Comparison of ENCODE assay signal across 8 cellular contexts in genomic region chr10:122051609-122052385, GRCh38.
DNase-seq lines count a peak whose midpoint lies in the region; ATAC-seq and TF ChIP-seq lines count a peak whose summit lies in the region.

No MANE protein-coding gene starts in this region.

- peak; percentile 44 for TF ChIP-seq CTCF in mucosa of descending colon (IDR thresholded peaks at IDR 0.05)

- ATAC-seq in mucosa of descending colon (peak; percentile 64), HG03095 (IDR thresholded peaks at IDR 0.05; ENCODE audit: unreplicated experiment) (no peak), GM21515 (IDR thresholded peaks at IDR 0.05; ENCODE audit: unreplicated experiment) (no peak), HG02870 (IDR thresholded peaks at IDR 0.05; ENCODE audit: unreplicated experiment) (no peak)

- peak; percentile 86 for DNase-seq in Caki2 (ENCODE audit: low read depth)
- peak; percentile 38 for DNase-seq in MV-4-11 (lab: John Stamatoyannopoulos, UW)
- peak in 2 of 3 donors; percentile 68 to 85 for DNase-seq in mucosa of descending colon
- no peak for DNase-seq in activated naive CD4-positive, alpha-beta T cell treated with anti-CD3 and anti-CD28 coated beads, Interleukin-2, amount 10 ng/mL, durations not matched to agents 7 days and 5 days

- H3K9me3 Mint-ChIP-seq in activated naive CD4-positive, alpha-beta T cell treated with anti-CD3 and anti-CD28 coated beads, Interleukin-2, amount 10 ng/mL, durations not matched to agents 7 days and 5 days = peaks cover 2% of the 10 kb centered on the region

- H3K36me3 ChIP-seq in ectodermal cell (ENCODE audit: control insufficient read depth, insufficient read depth, low read length) (no peaks in the 10 kb centered on the region), mucosa of descending colon (ENCODE audit: low read depth) (no peaks in the 10 kb centered on the region)

- WGBS in ectodermal cell, 2 experiments = 85 to 88% methylated on average over 2 of the region's 2 CpGs

- H3K27ac Mint-ChIP-seq in activated naive CD4-positive, alpha-beta T cell treated with anti-CD3 and anti-CD28 coated beads, Interleukin-2, amount 10 ng/mL, durations not matched to agents 7 days and 5 days = no peak overlapping the region

- H3K4me3 ChIP-seq in ectodermal cell (ENCODE audit: insufficient read depth, low read depth, low read length) (no peak overlapping the region), mucosa of descending colon (no peak overlapping the region)

- intact Hi-C loops in mucosa of descending colon (cut with DNase I, micrococcal nuclease) = loop anchor here in 1 of 2 donors (10.0 kb wide), 1 partner anchor 63 kb away; no protein-coding TSS in a partner anchor

- H3K4me1 ChIP-seq in ectodermal cell (ENCODE audit: control insufficient read depth, insufficient read depth, low read length) (peaks cover 8% of the 10 kb centered on the region), mucosa of descending colon (ENCODE audit: low read depth) (peaks cover 6% of the 10 kb centered on the region)

- H3K9me3 ChIP-seq in ectodermal cell (ENCODE audit: control insufficient read depth, low read length) (no peaks in the 10 kb centered on the region), mucosa of descending colon (no peaks in the 10 kb centered on the region)

- H3K36me3 Mint-ChIP-seq in activated naive CD4-positive, alpha-beta T cell treated with anti-CD3 and anti-CD28 coated beads, Interleukin-2, amount 10 ng/mL, durations not matched to agents 7 days and 5 days = no peaks in the 10 kb centered on the region

- CTCF ChIA-PET in activated naive CD4-positive, alpha-beta T cell treated with anti-CD3 and anti-CD28 coated beads, Interleukin-2, amount 10 ng/mL, durations not matched to agents 7 days and 5 days (lab: Charles Lee) = interaction anchor here (0.7 kb wide), 2 partner anchors 225 to 381 kb away, joined by 3 to 4 read pairs; no protein-coding TSS in a partner anchor

- in situ Hi-C loops in Caki2 (cut with HindIII; ENCODE audit: low pct_unique_long_range_greater_than_20kb, low sequenced_read_pairs) = no loop called here

- no peak overlapping the region for H3K4me3 Mint-ChIP-seq in activated naive CD4-positive, alpha-beta T cell treated with anti-CD3 and anti-CD28 coated beads, Interleukin-2, amount 10 ng/mL, durations not matched to agents 7 days and 5 days

- peaks cover 9% of the 10 kb centered on the region for H3K27me3 Mint-ChIP-seq in activated naive CD4-positive, alpha-beta T cell treated with anti-CD3 and anti-CD28 coated beads, Interleukin-2, amount 10 ng/mL, durations not matched to agents 7 days and 5 days

- H3K27ac ChIP-seq in ectodermal cell (ENCODE audit: insufficient read depth, low read depth, low read length, poor library complexity, severe bottlenecking) = peak overlapping the region; percentile 50

- no peaks in the 10 kb centered on the region for H3K4me1 Mint-ChIP-seq in activated naive CD4-positive, alpha-beta T cell treated with anti-CD3 and anti-CD28 coated beads, Interleukin-2, amount 10 ng/mL, durations not matched to agents 7 days and 5 days

- no peaks in the 10 kb centered on the region for H3K27me3 ChIP-seq in ectodermal cell (ENCODE audit: control insufficient read depth, insufficient read depth, low read length, poor library complexity, severe bottlenecking)
